Comparison of ENCODE assay signal across 9 cellular contexts in the genomic region with DNA sequence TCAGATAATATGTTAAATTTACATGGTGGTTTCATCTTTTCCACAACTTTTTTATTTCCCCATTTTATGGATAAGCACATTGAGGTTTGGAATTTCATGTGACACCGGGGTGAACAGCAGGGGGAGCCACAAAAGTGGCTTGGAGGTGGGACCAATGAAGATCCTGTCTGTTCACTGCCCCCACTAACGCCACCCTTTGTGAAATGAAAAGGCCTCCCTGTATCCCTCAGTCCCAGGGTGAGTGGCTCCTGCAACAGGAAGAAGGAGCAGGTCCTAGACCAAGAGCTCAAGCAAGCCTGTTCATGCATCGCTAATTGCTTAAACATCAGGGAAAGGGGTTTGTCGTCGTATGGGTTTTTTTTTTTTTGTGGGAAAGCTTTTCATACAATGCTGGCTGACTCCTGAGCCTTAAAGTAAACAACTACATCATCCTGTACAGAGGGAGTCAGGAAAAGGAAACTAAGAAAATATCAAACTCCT.
DNase-seq lines count a peak whose midpoint lies in the region; ATAC-seq and TF ChIP-seq lines count a peak whose summit lies in the region.
"Had no signal": no experiment of that assay in that cellular context is flagged by ENCODE, and none has a peak within 500 bp of the region (broad histone marks: within the 10 kb centered on the region; RNA-seq: fewer than 3 reads in every experiment).

No MANE protein-coding gene starts in this region.

- H3K4me1 Mint-ChIP-seq in naive thymus-derived CD8-positive, alpha-beta T cell, result no peaks in the 10 kb centered on the region

- H3K27ac Mint-ChIP-seq in naive thymus-derived CD8-positive, alpha-beta T cell, result peak overlapping the region in 1 of 10 donors; percentile 25

- H3K9me3 Mint-ChIP-seq in naive thymus-derived CD8-positive, alpha-beta T cell, result no peaks in the 10 kb centered on the region

- ATAC-seq in psoas muscle, result peak; percentile 32 to 60 (median 44)
- no peak for ATAC-seq in naive thymus-derived CD8-positive, alpha-beta T cell

- peak; percentile 32 for TF ChIP-seq CTCF in GM13976 (IDR thresholded peaks at IDR 0.05; ENCODE audit: borderline replicate concordance, control extremely low read depth, extremely low read depth, insufficient read depth, missing control alignments)
- peak; percentile 47 for TF ChIP-seq CTCF in OCI-LY7 (conservative IDR thresholded peaks at IDR 0.05; ENCODE audit: low read length)
- TF ChIP-seq CTCF in fibroblast of lung (conservative IDR thresholded peaks at IDR 0.05 in 1 of 2, IDR thresholded peaks at IDR 0.05 in 1 of 2; ENCODE audit: low read depth in 1 of 2, low read length in 2 of 2), result peak; percentile 19 to 20
- TF ChIP-seq CTCF in psoas muscle (IDR thresholded peaks at IDR 0.05), result no peak

- H3K9me2 ChIP-seq in OCI-LY7 (ENCODE audit: insufficient read depth, low read length), result no peaks in the 10 kb centered on the region

- H3K9me3 ChIP-seq in OCI-LY7 (ENCODE audit: low read length) (no peaks in the 10 kb centered on the region), fibroblast of lung (ENCODE audit: control insufficient read depth, insufficient read depth, low read depth, low read length) (no peaks in the 10 kb centered on the region), psoas muscle (no peaks in the 10 kb centered on the region)
- H3K9me3 ChIP-seq: thoracic aorta had no signal

- H4K20me1 ChIP-seq in OCI-LY7 (ENCODE audit: insufficient read depth, low read length) (no peaks in the 10 kb centered on the region; the same call in 1 of the 2 replicates), fibroblast of lung (ENCODE audit: control insufficient read depth, extremely low read depth, insufficient read depth, low read length) (no peaks in the 10 kb centered on the region)

- no peak for DNase-seq in GM13976 (ENCODE audit: low spot score)
- no peak for DNase-seq in OCI-LY7 (ENCODE audit: low spot score)
- DNase-seq in fibroblast of lung (ENCODE audit: low read depth in 2 of 2), result peak; percentile 82 to 88
- DNase-seq in psoas muscle, result no peak
- DNase-seq in stimulated activated naive CD4-positive, alpha-beta T cell (lab: John Stamatoyannopoulos, UW), result no peak
- no peak for DNase-seq in naive thymus-derived CD8-positive, alpha-beta T cell
- DNase-seq in NCI-H1436 treated with DMSO at 0.1 percent for 48 hours (lab: John Stamatoyannopoulos, UW), result no peak
- DNase-seq: T1000 had no signal

- H3K27me3 ChIP-seq in fibroblast of lung (ENCODE audit: control insufficient read depth, insufficient read depth, low read length) (no peaks in the 10 kb centered on the region), psoas muscle (ENCODE audit: insufficient read depth in 3 of 3, low read length in 2 of 3) (no peaks in the 10 kb centered on the region)

- H3K4me2 ChIP-seq in OCI-LY7 (ENCODE audit: low read length) (no peak overlapping the region), fibroblast of lung (ENCODE audit: extremely low read depth, insufficient read depth, low read length) (no peak overlapping the region)

- H3K4me3 ChIP-seq in OCI-LY7 (ENCODE audit: low read depth, low read length, poor library complexity, severe bottlenecking), result no peak overlapping the region
- H3K4me3 ChIP-seq in fibroblast of lung (replicated peaks in 1 of 4; ENCODE audit: control extremely low read depth in 1 of 4, insufficient read depth in 1 of 4, low read depth in 3 of 4, low read length in 4 of 4), result no peak overlapping the region
- no peak overlapping the region for H3K4me3 ChIP-seq in psoas muscle
- H3K4me3 ChIP-seq: thoracic aorta had no signal

- intact Hi-C loops in OCI-LY7 (cut with micrococcal nuclease; ENCODE audit: unreplicated experiment) (no loop called here), psoas muscle (cut with DNase I) (no loop called here)

- no TSS peak for BruUV-seq in OCI-LY7 (replicated peaks; lab: Mats Ljungman, UMichigan)

- CTCF ChIA-PET in OCI-LY7 (lab: Charles Lee; ENCODE audit: unreplicated experiment), result no interaction called here

- H3K79me2 ChIP-seq in OCI-LY7 (ENCODE audit: insufficient read depth, low read depth, low read length), result no peaks in the 10 kb centered on the region
- no peaks in the 10 kb centered on the region for H3K79me2 ChIP-seq in fibroblast of lung (ENCODE audit: control insufficient read depth, insufficient read depth, low read length)

- no peak overlapping the region for H3K27ac ChIP-seq in OCI-LY7 (ENCODE audit: low read depth, low read length, poor library complexity, severe bottlenecking)
- no peak overlapping the region for H3K27ac ChIP-seq in fibroblast of lung (ENCODE audit: insufficient read depth, low read length)
- peak overlapping the region; percentile 55 for H3K27ac ChIP-seq in psoas muscle
- H3K27ac ChIP-seq: thoracic aorta had no signal

- peaks cover 2 to 24% (median 4%) of the 10 kb centered on the region in 3 donors for H3K36me3 Mint-ChIP-seq in naive thymus-derived CD8-positive, alpha-beta T cell

- H3K27me3 Mint-ChIP-seq in naive thymus-derived CD8-positive, alpha-beta T cell, result no peaks in the 10 kb centered on the region

- no peaks in the 10 kb centered on the region for H3K36me3 ChIP-seq in OCI-LY7 (ENCODE audit: insufficient read depth, low read length)
- H3K36me3 ChIP-seq in fibroblast of lung (ENCODE audit: control insufficient read depth, insufficient read depth, low read length), result no peaks in the 10 kb centered on the region
- no peaks in the 10 kb centered on the region for H3K36me3 ChIP-seq in psoas muscle (ENCODE audit: insufficient read depth in 1 of 2, low read depth in 1 of 2)
- H3K36me3 ChIP-seq: thoracic aorta had no signal

- in situ Hi-C loops in GM13976 (cut with MboI; ENCODE audit: low sequenced_read_pairs, unreplicated experiment), result no loop called here

- H2AFZ ChIP-seq in OCI-LY7 (ENCODE audit: low read length) (no peak overlapping the region), fibroblast of lung (ENCODE audit: low read length) (no peak overlapping the region)

- H3K4me1 ChIP-seq in OCI-LY7 (ENCODE audit: insufficient read depth, low read length, poor library complexity, severe bottlenecking), result no peaks in the 10 kb centered on the region
- H3K4me1 ChIP-seq in fibroblast of lung (ENCODE audit: control insufficient read depth, extremely low read depth, insufficient read depth, low read length), result peaks cover 5% of the 10 kb centered on the region
- H3K4me1 ChIP-seq in psoas muscle, result peaks cover 5% of the 10 kb centered on the region

- WGBS in psoas muscle, 3 donors, result 43 to 60% (median 58%) methylated on average over 5 of the region's 5 CpGs

- POLR2A ChIA-PET in OCI-LY7 (lab: Charles Lee), result no interaction called here
- POLR2A ChIA-PET in naive thymus-derived CD8-positive, alpha-beta T cell (lab: Charles Lee), result no interaction called here

- no peak overlapping the region for H3K9ac ChIP-seq in fibroblast of lung (ENCODE audit: insufficient read depth, low read length)

- no peak overlapping the region for H3K4me3 Mint-ChIP-seq in naive thymus-derived CD8-positive, alpha-beta T cell

Comparison
In these comparisons a context has a peak if more than half of its experiments do, and no peak if none do; other contexts are left out.
1. DNase-seq: peak in fibroblast of lung (2 of 2); none in GM13976 (single experiment), OCI-LY7 (single experiment), psoas muscle (0 of 2), stimulated activated naive CD4-positive, alpha-beta T cell (0 of 6), naive thymus-derived CD8-positive, alpha-beta T cell (0 of 10) and NCI-H1436 treated with DMSO at 0.1 percent for 48 hours (single experiment).
2. ATAC-seq: peak in psoas muscle (4 of 4); none in naive thymus-derived CD8-positive, alpha-beta T cell (0 of 2).